In genomic region chr17:21126645-21127507, GRCh38 we compare ENCODE assay signal across 8 cellular contexts. TPM values are rescaled to one million over a fixed set of nuclear protein-coding genes. Genes with fewer than 3 reads are reported as not detected.
DNase-seq lines count a peak whose midpoint lies in the region; ATAC-seq, FAIRE-seq and TF ChIP-seq lines count a peak whose summit lies in the region.

DHRS7B (plus strand) TSS chr17:21126964; CDS start chr17:21126972, 8 bp downstream.

- H3K4me2 ChIP-seq in OCI-LY7 (ENCODE audit: low read length): peak within 1 kb of the TSS; percentile 99

- peaks cover 10% of the 10 kb centered on the region; the same call in 1 of the 2 replicates for H3K79me2 ChIP-seq in OCI-LY7 (ENCODE audit: insufficient read depth, low read depth, low read length)

- intact Hi-C loops in OCI-LY7 (cut with micrococcal nuclease; ENCODE audit: unreplicated experiment): loop anchor here (2.0 to 5.0 kb wide), 3 partner anchors 88 to 385 kb away; partner anchors contain the start of genes MAP2K3 and TMEM11

- TF ChIP-seq CTCF in D721Med (IDR thresholded peaks at IDR 0.05; ENCODE audit: insufficient read depth, missing control alignments) (no peak), OCI-LY7 (conservative IDR thresholded peaks at IDR 0.05; ENCODE audit: low read length) (peak; percentile 16; the same call in 1 of the 2 replicates)

- H3K27me3 ChIP-seq in mononuclear cell (ENCODE audit: insufficient read depth, low read length): no peaks in the 10 kb centered on the region

- peak; percentile 86 for DNase-seq in D721Med (ENCODE audit: insufficient read length, low spot score)
- DNase-seq in HuH-7 (ENCODE audit: low spot score): peak; percentile 57
- DNase-seq in OCI-LY7 (ENCODE audit: low spot score): peak; percentile 98
- peak; percentile 97 for DNase-seq in activated T-cell treated with anti-CD3 and anti-CD28 coated beads for 24 hours (ENCODE audit: low read depth)
- peak; percentile 92 for DNase-seq in epidermal melanocyte (ENCODE audit: insufficient read length, low spot score)
- peak; percentile 96 for DNase-seq in stimulated activated CD8-positive, alpha-beta memory T cell treated with anti-CD3 and anti-CD28 coated beads, Interleukin-4, amount 100 ng/mL, for 1 hour (ENCODE audit: low read depth in 2 of 2, low spot score in 1 of 2)

- peak within 1 kb of the TSS; percentile 68 for H3K27ac ChIP-seq in OCI-LY7 (ENCODE audit: low read depth, low read length, poor library complexity, severe bottlenecking)

- no peaks in the 10 kb centered on the region for H3K36me3 ChIP-seq in OCI-LY7 (ENCODE audit: insufficient read depth, low read length)

- H2AFZ ChIP-seq in OCI-LY7 (ENCODE audit: low read length): peak within 1 kb of the TSS; percentile 94

- H3K4me3 ChIP-seq in OCI-LY7 (ENCODE audit: low read depth, low read length, poor library complexity, severe bottlenecking) (peak within 1 kb of the TSS; percentile 81), mononuclear cell (ENCODE audit: low read length) (peak within 1 kb of the TSS; percentile 75)

- H3K4me1 ChIP-seq in OCI-LY7 (ENCODE audit: insufficient read depth, low read length, poor library complexity, severe bottlenecking) (peaks cover 19% of the 10 kb centered on the region), mononuclear cell (ENCODE audit: insufficient read depth, low read length) (peaks cover 72% of the 10 kb centered on the region)

- H3K9me3 ChIP-seq in OCI-LY7 (ENCODE audit: low read length) (no peaks in the 10 kb centered on the region), mononuclear cell (ENCODE audit: low read depth, low read length) (no peaks in the 10 kb centered on the region)

- CTCF ChIA-PET in OCI-LY7 (lab: Charles Lee; ENCODE audit: unreplicated experiment): interaction anchor here (0.7 kb wide), 1 partner anchor 22 kb away, joined by 3 read pairs; no protein-coding TSS in a partner anchor

- POLR2A ChIA-PET in OCI-LY7 (lab: Charles Lee): interaction anchor here (1.2 kb wide), 2 partner anchors 83 to 91 kb away, joined by 3 to 4 read pairs; partner anchors contain the start of gene USP22

- peak; percentile 41 for FAIRE-seq in D721Med (lab: Jason Lieb, UNC)

- BruUV-seq in OCI-LY7 (replicated peaks; lab: Mats Ljungman, UMichigan): TSS peak; percentile 77

- ATAC-seq in GM21515 (IDR thresholded peaks at IDR 0.05; ENCODE audit: unreplicated experiment): peak; percentile 87

- H4K20me1 ChIP-seq in OCI-LY7 (ENCODE audit: insufficient read depth, low read length): no peaks in the 10 kb centered on the region

- H3K9me2 ChIP-seq in OCI-LY7 (ENCODE audit: insufficient read depth, low read length): no peaks in the 10 kb centered on the region

RNA-seq across cellular contexts. Expression of gene DHRS7B, which starts in this region (rescaled TPM):
- total RNA-seq in OCI-LY7 (2014; rRNA removed; shearing (Covaris generic)): 11.6 and 16.0 TPM in 2 replicates
- total RNA-seq in OCI-LY7 (2022) (15.8 and 16.5 TPM in 2 replicates), mononuclear cell (5.8 TPM)

Comparison
In these comparisons a context has a peak if more than half of its experiments do, and no peak if none do; other contexts are left out.
1. Peak in every context shown above with its lines: DNase-seq, ATAC-seq, H3K4me3 ChIP-seq and H3K27ac ChIP-seq.